In the genomic region with DNA sequence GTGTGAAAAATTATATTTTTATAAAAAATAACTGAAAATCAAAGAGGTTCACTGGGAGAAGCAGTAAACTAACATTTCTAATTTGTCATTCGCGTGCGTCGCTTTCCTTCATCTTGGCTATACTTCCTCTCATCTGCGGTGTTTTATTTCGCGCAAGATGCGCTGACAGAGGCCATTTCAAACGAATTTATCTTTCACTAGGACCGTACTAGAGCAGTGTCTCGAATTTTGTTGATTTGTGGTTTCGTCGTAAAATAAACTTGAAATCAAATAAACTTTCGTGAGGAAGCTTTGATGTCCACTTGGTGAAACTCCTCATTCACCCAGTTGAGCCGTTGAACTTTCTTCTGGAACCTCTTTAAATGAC, we compare ENCODE assay signal across 9 cellular contexts.
DNase-seq lines count a peak whose midpoint lies in the region; ATAC-seq lines count a peak whose summit lies in the region.
"Had no signal": no experiment of that assay in that cellular context is flagged by ENCODE, and none has a peak within 500 bp of the region (broad histone marks: within the 10 kb centered on the region; RNA-seq: fewer than 3 reads in every experiment).

No MANE protein-coding gene starts in this region.

- peak overlapping the region; percentile 88 for H3K4me3 Mint-ChIP-seq in activated T-helper 17 cell treated with anti-CD3 and anti-CD28 coated beads, Interleukin-2, amount 50 U/mL, for 72 hours
- peak overlapping the region; percentile 22 to 57 for H3K4me3 Mint-ChIP-seq in stimulated activated naive CD8-positive, alpha-beta T cell treated with anti-CD3 and anti-CD28 coated beads, Interleukin-15, amount 100 ng/mL, for 72 hours

- ATAC-seq in activated T-helper 17 cell treated with anti-CD3 and anti-CD28 coated beads, Interleukin-2, amount 50 U/mL, for 72 hours (replicated peaks) = no peak
- ATAC-seq in stimulated activated naive CD8-positive, alpha-beta T cell treated with anti-CD3 and anti-CD28 coated beads, Interleukin-15, amount 100 ng/mL, for 72 hours = no peak

- H3K36me3 Mint-ChIP-seq in activated T-helper 17 cell treated with anti-CD3 and anti-CD28 coated beads, Interleukin-2, amount 50 U/mL, for 72 hours (ENCODE audit: low read depth) = peaks cover 15% of the 10 kb centered on the region

- peaks cover 62% of the 10 kb centered on the region for H3K27me3 Mint-ChIP-seq in activated T-helper 17 cell treated with anti-CD3 and anti-CD28 coated beads, Interleukin-2, amount 50 U/mL, for 72 hours
- peaks cover 87% of the 10 kb centered on the region for H3K27me3 Mint-ChIP-seq in stimulated activated naive CD8-positive, alpha-beta T cell treated with anti-CD3 and anti-CD28 coated beads, Interleukin-15, amount 100 ng/mL, for 72 hours

- DNase-seq in DMS 273 (lab: John Stamatoyannopoulos, UW; ENCODE audit: unreplicated experiment) (peak; percentile 27), DMS 273 treated with DMSO at 0.1 percent for 48 hours (lab: John Stamatoyannopoulos, UW) (no peak), left kidney (ENCODE audit: low read depth, low spot score) (peak; percentile 58), NK-92 (lab: John Stamatoyannopoulos, UW; ENCODE audit: unreplicated experiment) (no peak), kidney glomerular epithelial cell (lab: John Stamatoyannopoulos, UW) (no peak), ACHN (no peak)
- DNase-seq in stimulated activated naive CD8-positive, alpha-beta T cell treated with anti-CD3 and anti-CD28 coated beads, Interleukin-15, amount 100 ng/mL, for 72 hours = no peak
- DNase-seq: NCI-H2227 treated with DMSO at 0.1 percent for 48 hours had no signal

- in situ Hi-C loops in ACHN (cut with HindIII; ENCODE audit: low pct_ligation_motif_present, low pct_unique_long_range_greater_than_20kb, low sequenced_read_pairs) = loop anchor here (25.0 kb wide), 1 partner anchor 330 kb away; a partner anchor contains a TSS

- no peak overlapping the region for H3K27ac Mint-ChIP-seq in activated T-helper 17 cell treated with anti-CD3 and anti-CD28 coated beads, Interleukin-2, amount 50 U/mL, for 72 hours
- H3K27ac Mint-ChIP-seq in stimulated activated naive CD8-positive, alpha-beta T cell treated with anti-CD3 and anti-CD28 coated beads, Interleukin-15, amount 100 ng/mL, for 72 hours = no peak overlapping the region

- H3K4me1 Mint-ChIP-seq in activated T-helper 17 cell treated with anti-CD3 and anti-CD28 coated beads, Interleukin-2, amount 50 U/mL, for 72 hours = peaks cover 18% of the 10 kb centered on the region
- peaks cover 48% of the 10 kb centered on the region for H3K4me1 Mint-ChIP-seq in stimulated activated naive CD8-positive, alpha-beta T cell treated with anti-CD3 and anti-CD28 coated beads, Interleukin-15, amount 100 ng/mL, for 72 hours

- H3K9me3 Mint-ChIP-seq in activated T-helper 17 cell treated with anti-CD3 and anti-CD28 coated beads, Interleukin-2, amount 50 U/mL, for 72 hours = no peaks in the 10 kb centered on the region
- H3K9me3 Mint-ChIP-seq in stimulated activated naive CD8-positive, alpha-beta T cell treated with anti-CD3 and anti-CD28 coated beads, Interleukin-15, amount 100 ng/mL, for 72 hours = no peaks in the 10 kb centered on the region

Comparison
In these comparisons a context has a peak if more than half of its experiments do, and no peak if none do; other contexts are left out.
1. DNase-seq: peak in DMS 273 (single experiment) and left kidney (single experiment); none in DMS 273 treated with DMSO at 0.1 percent for 48 hours (single experiment), stimulated activated naive CD8-positive, alpha-beta T cell treated with anti-CD3 and anti-CD28 coated beads, Interleukin-15, amount 100 ng/mL, for 72 hours (0 of 2), NK-92 (single experiment), kidney glomerular epithelial cell (single experiment) and ACHN (single experiment).